In the genomic region with DNA sequence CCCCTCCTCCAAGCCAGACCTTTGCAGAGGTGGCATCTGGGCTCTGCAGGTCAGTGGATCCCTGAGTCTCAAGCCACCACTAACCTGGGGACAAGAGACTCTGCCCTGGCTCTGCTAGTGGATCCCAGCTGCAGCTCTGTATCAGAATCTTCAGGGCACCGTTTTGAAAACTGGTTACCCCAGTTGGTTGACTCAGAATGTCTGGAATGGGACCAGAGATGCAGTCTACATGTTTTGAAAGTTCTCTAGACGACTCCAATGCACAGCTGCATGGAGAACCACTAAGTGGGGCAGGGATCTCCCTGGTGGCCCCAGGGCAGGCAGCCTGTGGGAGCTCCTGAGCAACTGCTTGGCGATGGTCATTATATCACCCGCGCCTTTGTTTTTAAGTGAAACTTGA, we compare ENCODE assay signal across 17 cellular contexts.
"Had no signal": no experiment of that assay in that cellular context is flagged by ENCODE, and none has a peak within 500 bp of the region (broad histone marks: within the 10 kb centered on the region; RNA-seq: fewer than 3 reads in every experiment).

No MANE protein-coding gene starts in this region.

- ATAC-seq: activated naive CD4-positive, alpha-beta T cell treated with anti-CD3 and anti-CD28 coated beads, Interleukin-2, amount 50 U/mL, for 72 hours; effector memory CD8-positive, alpha-beta T cell; left cardiac atrium; T-helper 17 cell; upper lobe of right lung had no signal

- H3K27me3 Mint-ChIP-seq: activated T-cell treated with anti-CD3 and anti-CD28 coated beads, Interleukin-2, amount 50 U/mL, for 24 hours; stimulated activated naive CD8-positive, alpha-beta T cell treated with anti-CD3 and anti-CD28 coated beads, Interleukin-15, Interleukin-2, amounts not matched to agents 100 ng/mL and 50 ng/mL, for 24 hours had no signal

- H3K36me3 Mint-ChIP-seq: activated naive CD4-positive, alpha-beta T cell treated with anti-CD3 and anti-CD28 coated beads, Interleukin-2, amount 50 U/mL, for 72 hours; brain; memory B cell had no signal

- H3K4me3 ChIP-seq: ovary, upper lobe of right lung had no signal

- H3K4me1 ChIP-seq: upper lobe of right lung had no signal

- H3K9me3 ChIP-seq: ovary, upper lobe of right lung had no signal

- H3K4me1 Mint-ChIP-seq: activated CD4-positive, alpha-beta T cell treated with anti-CD3 and anti-CD28 coated beads, Interleukin-2, amount 10 ng/mL, durations not matched to agents 7 days and 5 days; brain; memory B cell had no signal

- H3K27ac Mint-ChIP-seq: activated CD4-positive, alpha-beta T cell treated with anti-CD3 and anti-CD28 coated beads, Interleukin-2, amount 10 ng/mL, durations not matched to agents 7 days and 5 days; activated naive CD4-positive, alpha-beta T cell treated with anti-CD3 and anti-CD28 coated beads, Interleukin-2, amount 50 U/mL, for 72 hours; activated T-cell treated with anti-CD3 and anti-CD28 coated beads, Interleukin-2, amount 50 U/mL, for 24 hours; brain; effector memory CD8-positive, alpha-beta T cell; memory B cell; stimulated activated naive CD8-positive, alpha-beta T cell treated with anti-CD3 and anti-CD28 coated beads, Interleukin-15, Interleukin-2, amounts not matched to agents 100 ng/mL and 50 ng/mL, for 24 hours; T-helper 17 cell had no signal

- H3K36me3 ChIP-seq: ovary, upper lobe of right lung had no signal

- DNase-seq: activated CD4-positive, alpha-beta T cell treated with anti-CD3 and anti-CD28 coated beads, Interleukin-2, amount 10 ng/mL, durations not matched to agents 7 days and 5 days; activated CD4-positive, CD25-positive, alpha-beta regulatory T cell; activated effector memory CD4-positive, alpha-beta T cell treated with anti-CD3 and anti-CD28 coated beads, Interleukin-2, amount 50 U/mL, for 16 hours; activated T-cell treated with anti-CD3 and anti-CD28 coated beads, Interleukin-2, amount 50 U/mL, for 24 hours; amygdala; effector memory CD8-positive, alpha-beta T cell; hypothalamus; left cardiac atrium; ovary; stimulated activated CD4-positive, alpha-beta T cell treated with anti-CD3 and anti-CD28 coated beads, Interleukin-15, amount 100 ng/mL, for 24 hours; stimulated activated CD4-positive, alpha-beta T cell treated with anti-CD3 and anti-CD28 coated beads, Interleukin-4, amount 100 ng/mL, for 24 hours; T-helper 17 cell; upper lobe of right lung had no signal

- H3K9me3 Mint-ChIP-seq: activated CD4-positive, alpha-beta T cell treated with anti-CD3 and anti-CD28 coated beads, Interleukin-2, amount 10 ng/mL, durations not matched to agents 7 days and 5 days; activated naive CD4-positive, alpha-beta T cell treated with anti-CD3 and anti-CD28 coated beads, Interleukin-2, amount 50 U/mL, for 72 hours; activated T-cell treated with anti-CD3 and anti-CD28 coated beads, Interleukin-2, amount 50 U/mL, for 24 hours; effector memory CD8-positive, alpha-beta T cell; stimulated activated naive CD8-positive, alpha-beta T cell treated with anti-CD3 and anti-CD28 coated beads, Interleukin-15, Interleukin-2, amounts not matched to agents 100 ng/mL and 50 ng/mL, for 24 hours had no signal

- H3K4me3 Mint-ChIP-seq: activated CD4-positive, alpha-beta T cell treated with anti-CD3 and anti-CD28 coated beads, Interleukin-2, amount 10 ng/mL, durations not matched to agents 7 days and 5 days; activated T-cell treated with anti-CD3 and anti-CD28 coated beads, Interleukin-2, amount 50 U/mL, for 24 hours; brain; effector memory CD8-positive, alpha-beta T cell; memory B cell; stimulated activated naive CD8-positive, alpha-beta T cell treated with anti-CD3 and anti-CD28 coated beads, Interleukin-15, Interleukin-2, amounts not matched to agents 100 ng/mL and 50 ng/mL, for 24 hours; T-helper 17 cell had no signal

- H3K27me3 ChIP-seq: ovary, upper lobe of right lung had no signal

- H3K27ac ChIP-seq: ovary, upper lobe of right lung had no signal
